25 cellular contexts compared by ENCODE assay signal in the genomic region with DNA sequence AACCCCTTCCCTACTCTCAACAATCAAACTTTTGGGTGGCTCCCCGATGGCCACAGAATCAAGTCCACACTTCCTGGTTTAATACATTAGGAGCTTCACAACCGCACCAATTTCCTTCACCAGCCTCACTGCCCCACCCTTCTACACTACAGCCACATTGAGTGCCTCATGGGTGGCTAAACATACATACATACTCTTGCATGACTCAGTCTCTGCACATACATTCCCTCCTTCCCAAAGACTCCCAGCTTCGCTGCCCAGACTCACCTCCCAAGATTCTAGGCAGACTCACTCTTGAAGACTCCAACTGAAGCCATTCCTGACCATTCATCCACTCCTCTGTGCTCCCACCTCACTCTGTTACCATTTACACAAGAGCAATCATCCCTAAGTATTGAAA. TPM values are rescaled to one million over a fixed set of nuclear protein-coding genes. Genes with fewer than 3 reads are reported as not detected.
DNase-seq lines count a peak whose midpoint lies in the region; ATAC-seq, FAIRE-seq and TF ChIP-seq lines count a peak whose summit lies in the region.
"Had no signal": no experiment of that assay in that cellular context is flagged by ENCODE, and none has a peak within 500 bp of the region (broad histone marks: within the 10 kb centered on the region; RNA-seq: fewer than 3 reads in every experiment).

No MANE protein-coding gene starts in this region.

- no peak for TF ChIP-seq POLR2A in breast epithelium (IDR thresholded peaks at IDR 0.05)

- dilution Hi-C loops in keratinocyte (cut with MboI; ENCODE audit: extremely low pct_ligation_motif_present, low sequenced_read_pairs): no loop called here

- H3K79me2 ChIP-seq in keratinocyte (ENCODE audit: control insufficient read depth, insufficient read depth, low read length): no peaks in the 10 kb centered on the region

- POLR2A ChIA-PET in MCF 10A (lab: Yijun Ruan, JAX): no interaction called here
- POLR2A ChIA-PET in CD8-positive, alpha-beta T cell (lab: Charles Lee): no interaction called here

- CTCF ChIA-PET in MCF 10A (lab: Yijun Ruan, JAX): interaction anchor here (0.6 to 0.7 kb wide), 2 partner anchors 17 kb away, joined by 3 read pairs; no protein-coding TSS in a partner anchor
- CTCF ChIA-PET in CD8-positive, alpha-beta T cell (lab: Charles Lee): no interaction called here

- H3K27me3 Mint-ChIP-seq in MCF 10A (ENCODE audit: insufficient read depth, unreplicated experiment): no peaks in the 10 kb centered on the region
- no peaks in the 10 kb centered on the region for H3K27me3 Mint-ChIP-seq in CD8-positive, alpha-beta T cell (ENCODE audit: low read depth)
- H3K27me3 Mint-ChIP-seq: activated CD4-positive, alpha-beta T cell treated with anti-CD3 and anti-CD28 coated beads, Interleukin-2, amount 10 ng/mL, durations not matched to agents 7 days and 5 days; activated naive CD8-positive, alpha-beta T cell treated with anti-CD3 and anti-CD28 coated beads for 36 hours; activated T-helper 17 cell treated with anti-CD3 and anti-CD28 coated beads, Interleukin-2, amount 50 U/mL, for 72 hours; naive thymus-derived CD4-positive, alpha-beta T cell; stimulated activated naive CD8-positive, alpha-beta T cell treated with anti-CD3 and anti-CD28 coated beads, Interleukin-15, Interleukin-2, amounts not matched to agents 100 ng/mL and 50 ng/mL, for 24 hours had no signal

- TF ChIP-seq CTCF in MCF 10A (IDR thresholded peaks at IDR 0.05; ENCODE audit: unreplicated experiment): no peak
- no peak for TF ChIP-seq CTCF in breast epithelium (IDR thresholded peaks at IDR 0.05)
- TF ChIP-seq CTCF in keratinocyte (optimal IDR thresholded peaks at IDR 0.05 in 1 of 3, IDR thresholded peaks at IDR 0.05 in 1 of 3, conservative IDR thresholded peaks at IDR 0.05 in 1 of 3; ENCODE audit: extremely low read depth in 1 of 3, insufficient read depth in 2 of 3, low read length in 3 of 3): no peak
- no peak for TF ChIP-seq CTCF in CD8-positive, alpha-beta T cell (IDR thresholded peaks at IDR 0.05)

- H2AFZ ChIP-seq in keratinocyte (ENCODE audit: control insufficient read depth, low read length): peak overlapping the region; percentile 85

- H3K9me3 Mint-ChIP-seq in MCF 10A (ENCODE audit: unreplicated experiment): no peaks in the 10 kb centered on the region
- H3K9me3 Mint-ChIP-seq in CD8-positive, alpha-beta T cell: peaks cover 7% of the 10 kb centered on the region
- no peaks in the 10 kb centered on the region for H3K9me3 Mint-ChIP-seq in stimulated activated effector memory CD8-positive, alpha-beta T cell treated with anti-CD3 and anti-CD28 coated beads, Interleukin-12 subunit alpha, Interleukin-12 subunit beta, amount 100 ng/mL, for 72 hours
- H3K9me3 Mint-ChIP-seq: activated T-helper 17 cell treated with anti-CD3 and anti-CD28 coated beads, Interleukin-2, amount 50 U/mL, for 72 hours; stimulated activated naive CD8-positive, alpha-beta T cell treated with anti-CD3 and anti-CD28 coated beads, Interleukin-15, Interleukin-2, amounts not matched to agents 100 ng/mL and 50 ng/mL, for 24 hours had no signal

- H4K20me1 ChIP-seq in keratinocyte (ENCODE audit: control insufficient read depth, extremely low read depth, insufficient read depth, low read length): no peaks in the 10 kb centered on the region

- intact Hi-C loops in MCF 10A (cut with micrococcal nuclease) (no loop called here), breast epithelium (cut with DNase I; ENCODE audit: low total_unique reads) (no loop called here)
- intact Hi-C loops in CD8-positive, alpha-beta T cell (cut with DNase I, micrococcal nuclease): no loop called here

- H3K4me1 Mint-ChIP-seq in MCF 10A (ENCODE audit: insufficient read depth, unreplicated experiment): peaks cover 8% of the 10 kb centered on the region
- peaks cover 28% of the 10 kb centered on the region for H3K4me1 Mint-ChIP-seq in CD8-positive, alpha-beta T cell (ENCODE audit: low read depth)
- H3K4me1 Mint-ChIP-seq in stimulated activated effector memory CD8-positive, alpha-beta T cell treated with anti-CD3 and anti-CD28 coated beads, Interleukin-12 subunit alpha, Interleukin-12 subunit beta, amount 100 ng/mL, for 72 hours: peaks cover 19% of the 10 kb centered on the region

- no peaks in the 10 kb centered on the region for H3K9me1 ChIP-seq in keratinocyte (ENCODE audit: control insufficient read depth, extremely low read depth, insufficient read depth, low read length)

- no peaks in the 10 kb centered on the region for H3K27me3 ChIP-seq in breast epithelium
- H3K27me3 ChIP-seq in keratinocyte (ENCODE audit: control insufficient read depth, extremely low read depth, insufficient read depth, low read length): no peaks in the 10 kb centered on the region
- no peaks in the 10 kb centered on the region for H3K27me3 ChIP-seq in CD8-positive, alpha-beta T cell (ENCODE audit: insufficient read depth, low read length)
- H3K27me3 ChIP-seq: transverse colon had no signal

- peak; percentile 85 for FAIRE-seq in keratinocyte (lab: Jason Lieb, UNC)
- FAIRE-seq: endometrium had no signal

- no peak overlapping the region for H3K4me3 Mint-ChIP-seq in MCF 10A (ENCODE audit: unreplicated experiment)
- H3K4me3 Mint-ChIP-seq in CD8-positive, alpha-beta T cell: no peak overlapping the region
- H3K4me3 Mint-ChIP-seq in stimulated activated effector memory CD8-positive, alpha-beta T cell treated with anti-CD3 and anti-CD28 coated beads, Interleukin-12 subunit alpha, Interleukin-12 subunit beta, amount 100 ng/mL, for 72 hours: no peak overlapping the region
- H3K4me3 Mint-ChIP-seq: activated CD4-positive, alpha-beta T cell treated with anti-CD3 and anti-CD28 coated beads, Interleukin-2, amount 10 ng/mL, durations not matched to agents 7 days and 5 days; activated naive CD8-positive, alpha-beta T cell treated with anti-CD3 and anti-CD28 coated beads for 36 hours; activated T-helper 17 cell treated with anti-CD3 and anti-CD28 coated beads, Interleukin-2, amount 50 U/mL, for 72 hours; naive thymus-derived CD4-positive, alpha-beta T cell; stimulated activated naive CD8-positive, alpha-beta T cell treated with anti-CD3 and anti-CD28 coated beads, Interleukin-15, Interleukin-2, amounts not matched to agents 100 ng/mL and 50 ng/mL, for 24 hours had no signal

- DNase-seq in MCF 10A (ENCODE audit: unreplicated experiment) (peak; percentile 33), breast epithelium (ENCODE audit: low spot score in 2 of 2) (no peak), astrocyte of the hippocampus (ENCODE audit: low read depth, low spot score) (peak; percentile 3), keratinocyte (ENCODE audit: low read depth, low spot score) (peak; percentile 72), Kasumi-1 (lab: John Stamatoyannopoulos, UW) (no peak), DMS153 treated with DMSO at 0.1 percent for 48 hours (lab: John Stamatoyannopoulos, UW; ENCODE audit: unreplicated experiment) (no peak)
- DNase-seq in CD8-positive, alpha-beta T cell: no peak
- DNase-seq in stimulated activated effector memory CD8-positive, alpha-beta T cell treated with anti-CD3 and anti-CD28 coated beads, Interleukin-12 subunit alpha, Interleukin-12 subunit beta, amount 100 ng/mL, for 72 hours (ENCODE audit: low spot score in 2 of 2): no peak
- DNase-seq: activated CD4-positive, alpha-beta T cell treated with anti-CD3 and anti-CD28 coated beads, Interleukin-2, amount 10 ng/mL, durations not matched to agents 7 days and 5 days; activated naive CD8-positive, alpha-beta T cell treated with anti-CD3 and anti-CD28 coated beads for 36 hours; cortex of kidney; DND-41; hippocampal formation; mesenchymal stem cell; naive thymus-derived CD4-positive, alpha-beta T cell; NCI-H1694; NCI-H69; stimulated activated CD4-positive, alpha-beta T cell treated with anti-CD3 and anti-CD28 coated beads, Interleukin-2, amount 100 ng/mL, for 24 hours; transverse colon had no signal

- H3K27ac ChIP-seq in breast epithelium: no peak overlapping the region
- peak overlapping the region; percentile 66 for H3K27ac ChIP-seq in keratinocyte (ENCODE audit: control insufficient read depth, insufficient read depth, low read length)
- H3K27ac ChIP-seq in CD8-positive, alpha-beta T cell (ENCODE audit: low read depth, low read length): no peak overlapping the region
- H3K27ac ChIP-seq: 22Rv1, transverse colon, VCaP had no signal

- BruUV-seq in MCF 10A (replicated peaks; lab: Mats Ljungman, UMichigan): no TSS peak

- ATAC-seq in CD8-positive, alpha-beta T cell: no peak
- no peak for ATAC-seq in stimulated activated effector memory CD8-positive, alpha-beta T cell treated with anti-CD3 and anti-CD28 coated beads, Interleukin-12 subunit alpha, Interleukin-12 subunit beta, amount 100 ng/mL, for 72 hours
- ATAC-seq: activated T-helper 17 cell treated with anti-CD3 and anti-CD28 coated beads, Interleukin-2, amount 50 U/mL, for 72 hours; naive thymus-derived CD4-positive, alpha-beta T cell had no signal

- H3K4me3 ChIP-seq in breast epithelium: no peak overlapping the region
- H3K4me3 ChIP-seq in keratinocyte (ENCODE audit: control insufficient read depth in 2 of 3, extremely low read depth in 1 of 3, insufficient read depth in 2 of 3, low read depth in 1 of 3, low read length in 3 of 3): no peak overlapping the region
- H3K4me3 ChIP-seq in CD8-positive, alpha-beta T cell (ENCODE audit: low read depth, low read length): no peak overlapping the region
- H3K4me3 ChIP-seq: HAP-1, transverse colon had no signal

- H3K4me1 ChIP-seq in breast epithelium (no peaks in the 10 kb centered on the region), keratinocyte (ENCODE audit: control insufficient read depth, extremely low read depth, insufficient read depth, low read length) (peaks cover 10% of the 10 kb centered on the region)
- H3K4me1 ChIP-seq in CD8-positive, alpha-beta T cell (ENCODE audit: insufficient read depth, low read length): no peaks in the 10 kb centered on the region
- H3K4me1 ChIP-seq: HAP-1, transverse colon had no signal

- H3K36me3 ChIP-seq in breast epithelium (no peaks in the 10 kb centered on the region), keratinocyte (ENCODE audit: control insufficient read depth in 2 of 2, extremely low read depth in 1 of 2, insufficient read depth in 2 of 2, low read length in 2 of 2) (peaks cover 0 to 4% of the 10 kb centered on the region in 2 experiments)
- no peaks in the 10 kb centered on the region for H3K36me3 ChIP-seq in CD8-positive, alpha-beta T cell (ENCODE audit: insufficient read depth, low read length)
- H3K36me3 ChIP-seq: HAP-1, transverse colon had no signal

- no peaks in the 10 kb centered on the region for H3K9me3 ChIP-seq in breast epithelium
- no peaks in the 10 kb centered on the region for H3K9me3 ChIP-seq in keratinocyte (ENCODE audit: control insufficient read depth, low read depth, low read length)
- H3K9me3 ChIP-seq in CD8-positive, alpha-beta T cell (ENCODE audit: low read length): no peaks in the 10 kb centered on the region
- H3K9me3 ChIP-seq: transverse colon had no signal

- H3K27ac Mint-ChIP-seq in MCF 10A (ENCODE audit: low read depth, unreplicated experiment): peak overlapping the region; percentile 16
- no peak overlapping the region for H3K27ac Mint-ChIP-seq in CD8-positive, alpha-beta T cell
- no peak overlapping the region for H3K27ac Mint-ChIP-seq in stimulated activated effector memory CD8-positive, alpha-beta T cell treated with anti-CD3 and anti-CD28 coated beads, Interleukin-12 subunit alpha, Interleukin-12 subunit beta, amount 100 ng/mL, for 72 hours
- H3K27ac Mint-ChIP-seq: activated CD4-positive, alpha-beta T cell treated with anti-CD3 and anti-CD28 coated beads, Interleukin-2, amount 10 ng/mL, durations not matched to agents 7 days and 5 days; activated naive CD8-positive, alpha-beta T cell treated with anti-CD3 and anti-CD28 coated beads for 36 hours; activated T-helper 17 cell treated with anti-CD3 and anti-CD28 coated beads, Interleukin-2, amount 50 U/mL, for 72 hours; stimulated activated naive CD8-positive, alpha-beta T cell treated with anti-CD3 and anti-CD28 coated beads, Interleukin-15, Interleukin-2, amounts not matched to agents 100 ng/mL and 50 ng/mL, for 24 hours had no signal

- peak overlapping the region; percentile 15 for H3K9ac ChIP-seq in keratinocyte (ENCODE audit: control insufficient read depth, extremely low read depth, insufficient read depth, low read length)

- H3K36me3 Mint-ChIP-seq in MCF 10A (ENCODE audit: insufficient read depth, unreplicated experiment): peaks cover 16% of the 10 kb centered on the region
- H3K36me3 Mint-ChIP-seq in CD8-positive, alpha-beta T cell: peaks cover 70% of the 10 kb centered on the region
- peaks cover 35% of the 10 kb centered on the region for H3K36me3 Mint-ChIP-seq in stimulated activated effector memory CD8-positive, alpha-beta T cell treated with anti-CD3 and anti-CD28 coated beads, Interleukin-12 subunit alpha, Interleukin-12 subunit beta, amount 100 ng/mL, for 72 hours

- peak overlapping the region; percentile 9 for H3K4me2 ChIP-seq in keratinocyte (ENCODE audit: control insufficient read depth, extremely low read depth, insufficient read depth, low read depth, low read length)

RNA-seq across cellular contexts. Expression of a gene that starts 15.9 kb away (rescaled TPM):
- total RNA-seq in MCF 10A (2022) (31.4 and 45.1 TPM in 2 replicates), breast epithelium (10 to 100 TPM; 40.6 to 55.8 (median 45.8) TPM)
- polyA plus RNA-seq in keratinocyte: 22.9 to 38.1 TPM (median 24.4 TPM) in 3 replicates
- 52.1 TPM for polyA plus RNA-seq in keratinocyte (2011; ENCODE audit: low read depth)
- polyA plus RNA-seq in keratinocyte (2011; cell fraction: cytosol; rRNA removed): 17.8 and 28.3 TPM in 2 replicates
- 29.0 and 57.0 TPM in 2 replicates for polyA plus RNA-seq in keratinocyte (2011; cell fraction: nucleus; rRNA removed)
- 33.2 and 37.7 TPM in 2 replicates for polyA plus RNA-seq in keratinocyte (2012; ENCODE audit: low replicate concordance)
- 7.2 to 47.0 TPM (median 21.8 TPM) in 3 replicates for polyA minus RNA-seq in keratinocyte
- polyA minus RNA-seq in keratinocyte (2011; cell fraction: cytosol; rRNA and poly(A)+ RNA removed): 23.2 TPM
- 32.1 and 66.0 TPM in 2 replicates for polyA minus RNA-seq in keratinocyte (2011; cell fraction: nucleus; rRNA and poly(A)+ RNA removed)
- total RNA-seq in CD8-positive, alpha-beta T cell: 10 to 100 TPM; 16.3 to 23.0 TPM

Comparison
In these comparisons a context has a peak if more than half of its experiments do, and no peak if none do; other contexts are left out.
1. DNase-seq: peak in MCF 10A (single experiment), astrocyte of the hippocampus (single experiment) and keratinocyte (single experiment); none in breast epithelium (0 of 2), CD8-positive, alpha-beta T cell (0 of 7), Kasumi-1 (0 of 2), DMS153 treated with DMSO at 0.1 percent for 48 hours (single experiment) and stimulated activated effector memory CD8-positive, alpha-beta T cell treated with anti-CD3 and anti-CD28 coated beads, Interleukin-12 subunit alpha, Interleukin-12 subunit beta, amount 100 ng/mL, for 72 hours (0 of 2).